ENCODE assay signal across 20 cellular contexts in the genomic region with DNA sequence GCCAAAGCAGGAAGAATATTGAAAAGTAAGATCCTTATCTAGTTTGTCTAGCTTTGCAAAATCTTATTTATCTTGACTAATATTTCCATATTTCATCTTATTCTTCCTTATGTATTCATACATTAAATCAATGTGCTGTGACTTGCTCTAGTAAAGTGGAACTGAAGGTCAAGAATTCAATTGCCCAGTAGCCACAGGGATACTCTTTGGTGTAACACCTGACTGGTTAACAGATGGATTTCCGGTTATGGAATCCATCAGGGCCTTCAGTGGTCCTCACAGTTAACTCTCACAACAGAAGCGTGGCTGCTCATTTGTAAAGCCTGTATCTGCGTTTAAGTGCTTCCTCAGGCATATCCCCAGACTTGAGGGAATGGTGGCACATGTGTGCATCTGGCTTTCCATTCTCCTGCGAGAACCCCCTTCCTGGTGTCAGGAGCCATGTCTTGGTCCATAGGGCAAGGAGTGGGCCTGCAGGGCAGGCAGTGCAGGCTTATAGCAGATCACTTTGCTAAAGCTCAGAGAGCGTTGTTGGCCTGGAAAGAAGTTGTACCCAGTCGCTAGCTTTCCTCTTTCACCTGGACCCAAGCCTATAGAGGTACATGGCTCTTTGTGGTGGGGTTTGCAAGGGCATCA.
"Had no signal": no experiment of that assay in that cellular context is flagged by ENCODE, and none has a peak within 500 bp of the region (broad histone marks: within the 10 kb centered on the region; RNA-seq: fewer than 3 reads in every experiment).

No MANE protein-coding gene starts in this region.

- DNase-seq: IMR-90, MV-4-11, NCI-H1048, NCI-H1105, NCI-H1417, NCI-H1436 treated with DMSO at 0.1 percent for 48 hours, NCI-H1694, NCI-H187 treated with DMSO at 0.1 percent for 48 hours, NCI-H2029 treated with DMSO at 0.1 percent for 48 hours, NCI-H2171 treated with DMSO at 0.1 percent for 48 hours, NCI-H345, NCI-H526 treated with DMSO at 0.1 percent for 48 hours, NCI-H774, PC-3, SHP77, SK-N-SH had no signal

- H3K9me3 ChIP-seq: SK-N-SH had no signal

- H3K4me2 ChIP-seq: KMS-11, SK-N-SH had no signal

- FAIRE-seq: HepG2 had no signal

- H3K27ac ChIP-seq: KMS-11, RWPE1 had no signal

- H3K9ac ChIP-seq: KMS-11, SK-N-SH had no signal

- H3K9me2 ChIP-seq: SK-N-SH had no signal

- ATAC-seq: HepG2, Panc1, PC-3 had no signal
